ENCODE assay signal across 8 cellular contexts in the genomic region with DNA sequence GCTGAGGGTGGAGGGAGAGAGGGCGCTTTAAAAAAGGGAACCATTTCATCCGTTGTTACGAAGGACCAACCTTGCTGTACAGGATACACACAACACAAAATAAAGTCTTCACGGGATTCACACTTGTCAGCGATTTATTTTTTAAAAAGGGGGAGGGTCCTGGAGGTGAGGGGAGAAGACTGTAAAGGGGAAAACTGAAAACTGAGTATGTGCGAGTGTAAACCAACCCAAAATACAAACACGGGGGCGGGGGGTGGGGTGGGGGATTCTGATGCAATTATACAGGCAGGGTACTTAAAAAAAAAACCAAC. TPM values are rescaled to one million over a fixed set of nuclear protein-coding genes. Genes with fewer than 3 reads are reported as not detected.
DNase-seq lines count a peak whose midpoint lies in the region; ATAC-seq and TF ChIP-seq lines count a peak whose summit lies in the region.

No MANE protein-coding gene starts in this region.

- no peaks in the 10 kb centered on the region for H3K9me3 ChIP-seq in CD8-positive, alpha-beta memory T cell (ENCODE audit: low read length)
- H3K9me3 ChIP-seq in right atrium auricular region: no peaks in the 10 kb centered on the region

- CTCF ChIA-PET in CD8-positive, alpha-beta memory T cell (lab: Charles Lee): interaction anchor here (1.0 to 2.7 kb wide), 3 partner anchors 10 to 31 kb away, joined by 4 to 15 read pairs (median 5); no protein-coding TSS in a partner anchor
- CTCF ChIA-PET in activated CD4-positive, alpha-beta memory T cell treated with anti-CD3 and anti-CD28 coated beads for 36 hours (lab: Charles Lee): interaction anchor here (0.6 to 2.4 kb wide), 7 partner anchors 9 to 167 kb away, joined by 3 to 24 read pairs (median 7); a partner anchor contains a TSS

- H3K4me1 ChIP-seq in CD8-positive, alpha-beta memory T cell (ENCODE audit: insufficient read depth, low read length): peaks cover 22% of the 10 kb centered on the region
- peaks cover 0 to 52% of the 10 kb centered on the region in 2 donors for H3K4me1 ChIP-seq in right atrium auricular region

- H3K4me3 ChIP-seq in CD8-positive, alpha-beta memory T cell (ENCODE audit: low read length): peak overlapping the region; percentile 79
- peak overlapping the region; percentile 80 to 81 for H3K4me3 ChIP-seq in right atrium auricular region

- peak overlapping the region; percentile 92 for H3K27ac ChIP-seq in CD8-positive, alpha-beta memory T cell (ENCODE audit: low read depth, low read length)
- peak overlapping the region; percentile 93 to 97 for H3K27ac ChIP-seq in right atrium auricular region

- no peaks in the 10 kb centered on the region for H3K9me3 Mint-ChIP-seq in CD8-positive, alpha-beta memory T cell
- H3K9me3 Mint-ChIP-seq in activated CD4-positive, alpha-beta memory T cell treated with anti-CD3 and anti-CD28 coated beads for 36 hours: no peaks in the 10 kb centered on the region
- H3K9me3 Mint-ChIP-seq in stimulated activated memory B cell treated with anti-CD40 and anti-IgM and Interleukin-4, amounts not matched to agents 10 μg/mL and 1 μg/mL and 100 μg/mL, for 72 hours: no peaks in the 10 kb centered on the region

- intact Hi-C loops in activated CD4-positive, alpha-beta memory T cell treated with anti-CD3 and anti-CD28 coated beads for 36 hours (cut with micrococcal nuclease): loop anchor here (2.0 to 5.0 kb wide), 3 partner anchors 38 to 248 kb away; a partner anchor contains a TSS

- no peak for DNase-seq in CD8-positive, alpha-beta memory T cell
- no peak for DNase-seq in activated CD4-positive, alpha-beta memory T cell treated with anti-CD3 and anti-CD28 coated beads for 36 hours
- DNase-seq in right atrium auricular region (ENCODE audit: low spot score): no peak
- DNase-seq in germinal center (ENCODE audit: low spot score): no peak
- DNase-seq in EL: no peak
- DNase-seq in effector CD8-positive, alpha-beta T cell (lab: John Stamatoyannopoulos, UW): no peak

- POLR2A ChIA-PET in CD8-positive, alpha-beta memory T cell (lab: Charles Lee): interaction anchor here (0.6 to 1.1 kb wide), 2 partner anchors 18 to 118 kb away, joined by 3 read pairs; no protein-coding TSS in a partner anchor
- POLR2A ChIA-PET in activated CD4-positive, alpha-beta memory T cell treated with anti-CD3 and anti-CD28 coated beads for 36 hours (lab: Charles Lee): interaction anchor here (0.6 to 1.2 kb wide), 2 partner anchors 29 to 79 kb away, joined by 3 read pairs; no protein-coding TSS in a partner anchor

- H3K36me3 Mint-ChIP-seq in CD8-positive, alpha-beta memory T cell: peaks cover 8 to 58% (median 17%) of the 10 kb centered on the region in 3 donors
- peaks cover 18% of the 10 kb centered on the region for H3K36me3 Mint-ChIP-seq in activated CD4-positive, alpha-beta memory T cell treated with anti-CD3 and anti-CD28 coated beads for 36 hours
- peaks cover 45% of the 10 kb centered on the region for H3K36me3 Mint-ChIP-seq in stimulated activated memory B cell treated with anti-CD40 and anti-IgM and Interleukin-4, amounts not matched to agents 10 μg/mL and 1 μg/mL and 100 μg/mL, for 72 hours

- peaks cover 26 to 55% (median 41%) of the 10 kb centered on the region in 3 donors for H3K4me1 Mint-ChIP-seq in CD8-positive, alpha-beta memory T cell
- peaks cover 40% of the 10 kb centered on the region for H3K4me1 Mint-ChIP-seq in activated CD4-positive, alpha-beta memory T cell treated with anti-CD3 and anti-CD28 coated beads for 36 hours (ENCODE audit: low read depth)
- peaks cover 43% of the 10 kb centered on the region for H3K4me1 Mint-ChIP-seq in stimulated activated memory B cell treated with anti-CD40 and anti-IgM and Interleukin-4, amounts not matched to agents 10 μg/mL and 1 μg/mL and 100 μg/mL, for 72 hours

- H3K27me3 Mint-ChIP-seq in CD8-positive, alpha-beta memory T cell: peaks cover 0 to 1% of the 10 kb centered on the region in 2 donors
- H3K27me3 Mint-ChIP-seq in activated CD4-positive, alpha-beta memory T cell treated with anti-CD3 and anti-CD28 coated beads for 36 hours: no peaks in the 10 kb centered on the region
- no peaks in the 10 kb centered on the region for H3K27me3 Mint-ChIP-seq in stimulated activated memory B cell treated with anti-CD40 and anti-IgM and Interleukin-4, amounts not matched to agents 10 μg/mL and 1 μg/mL and 100 μg/mL, for 72 hours

- peak overlapping the region; percentile 98 to 100 (median 99) for H3K27ac Mint-ChIP-seq in CD8-positive, alpha-beta memory T cell
- peak overlapping the region; percentile 92 for H3K27ac Mint-ChIP-seq in activated CD4-positive, alpha-beta memory T cell treated with anti-CD3 and anti-CD28 coated beads for 36 hours
- peak overlapping the region; percentile 99 for H3K27ac Mint-ChIP-seq in stimulated activated memory B cell treated with anti-CD40 and anti-IgM and Interleukin-4, amounts not matched to agents 10 μg/mL and 1 μg/mL and 100 μg/mL, for 72 hours

- TF ChIP-seq CTCF in right atrium auricular region (IDR thresholded peaks at IDR 0.05): no peak

- ATAC-seq in HG02610 (IDR thresholded peaks at IDR 0.05; ENCODE audit: unreplicated experiment): peak; percentile 12
- ATAC-seq in stimulated activated memory B cell treated with anti-CD40 and anti-IgM and Interleukin-4, amounts not matched to agents 10 μg/mL and 1 μg/mL and 100 μg/mL, for 72 hours: peak; percentile 70

- H3K27me3 ChIP-seq in CD8-positive, alpha-beta memory T cell (ENCODE audit: insufficient read depth, low read length, poor library complexity, severe bottlenecking): no peaks in the 10 kb centered on the region
- no peaks in the 10 kb centered on the region for H3K27me3 ChIP-seq in right atrium auricular region

- peaks cover 9% of the 10 kb centered on the region for H3K36me3 ChIP-seq in CD8-positive, alpha-beta memory T cell (ENCODE audit: insufficient read depth, low read length)
- H3K36me3 ChIP-seq in right atrium auricular region: peaks cover 33% of the 10 kb centered on the region

- peak overlapping the region; percentile 85 to 98 (median 94) for H3K4me3 Mint-ChIP-seq in CD8-positive, alpha-beta memory T cell
- peak overlapping the region; percentile 95 for H3K4me3 Mint-ChIP-seq in activated CD4-positive, alpha-beta memory T cell treated with anti-CD3 and anti-CD28 coated beads for 36 hours
- peak overlapping the region; percentile 99 for H3K4me3 Mint-ChIP-seq in stimulated activated memory B cell treated with anti-CD40 and anti-IgM and Interleukin-4, amounts not matched to agents 10 μg/mL and 1 μg/mL and 100 μg/mL, for 72 hours

RNA-seq across cellular contexts. Expression of a gene that starts 0.5 kb away (rescaled TPM):
- 10 to 100 TPM; 73.3 to 78.3 TPM for total RNA-seq in CD8-positive, alpha-beta memory T cell
- 45.9 TPM for polyA plus RNA-seq in CD8-positive, alpha-beta memory T cell
- total RNA-seq in activated CD4-positive, alpha-beta memory T cell treated with anti-CD3 and anti-CD28 coated beads for 36 hours: 10 to 100 TPM; 52.0 to 55.8 TPM
- 10 to 100 TPM; 68.5 to 74.8 TPM for total RNA-seq in right atrium auricular region

RNA-seq across cellular contexts. Expression of a gene that starts 19.9 kb away (rescaled TPM):
- under 1 TPM; 0.33 to 0.39 TPM for total RNA-seq in CD8-positive, alpha-beta memory T cell
- polyA plus RNA-seq in CD8-positive, alpha-beta memory T cell: not detected
- total RNA-seq in activated CD4-positive, alpha-beta memory T cell treated with anti-CD3 and anti-CD28 coated beads for 36 hours: under 1 TPM; 0.22 to 0.26 TPM
- total RNA-seq in right atrium auricular region: under 1 TPM; 0.44 to 0.67 TPM

RNA-seq across cellular contexts. Expression of a gene that starts 41.0 kb away (rescaled TPM):
- total RNA-seq in CD8-positive, alpha-beta memory T cell: not detected
- polyA plus RNA-seq in CD8-positive, alpha-beta memory T cell: 2.3 TPM
- total RNA-seq in activated CD4-positive, alpha-beta memory T cell treated with anti-CD3 and anti-CD28 coated beads for 36 hours: not detected
- total RNA-seq in right atrium auricular region: not detected

RNA-seq across cellular contexts. Expression of a gene that starts 41.5 kb away (rescaled TPM):
- 10 to 100 TPM; 79.4 to 79.7 TPM for total RNA-seq in CD8-positive, alpha-beta memory T cell
- 22.8 TPM for polyA plus RNA-seq in CD8-positive, alpha-beta memory T cell
- 10 to 100 TPM; 47.9 to 49.0 TPM for total RNA-seq in activated CD4-positive, alpha-beta memory T cell treated with anti-CD3 and anti-CD28 coated beads for 36 hours
- total RNA-seq in right atrium auricular region: 10 to 100 TPM; 39.9 to 49.1 TPM

RNA-seq across cellular contexts. Expression of a gene that starts 47.5 kb away (rescaled TPM):
- total RNA-seq in CD8-positive, alpha-beta memory T cell: 1 to 10 TPM; 1.4 TPM
- 0.21 TPM for polyA plus RNA-seq in CD8-positive, alpha-beta memory T cell
- under 1 TPM; 0.10 to 0.21 TPM for total RNA-seq in activated CD4-positive, alpha-beta memory T cell treated with anti-CD3 and anti-CD28 coated beads for 36 hours
- under 1 TPM in 1 of 2 donors, not detected in 1; 0.74 TPM for total RNA-seq in right atrium auricular region
